Comparison of ENCODE assay signal across 1 cellular context in the genomic region with DNA sequence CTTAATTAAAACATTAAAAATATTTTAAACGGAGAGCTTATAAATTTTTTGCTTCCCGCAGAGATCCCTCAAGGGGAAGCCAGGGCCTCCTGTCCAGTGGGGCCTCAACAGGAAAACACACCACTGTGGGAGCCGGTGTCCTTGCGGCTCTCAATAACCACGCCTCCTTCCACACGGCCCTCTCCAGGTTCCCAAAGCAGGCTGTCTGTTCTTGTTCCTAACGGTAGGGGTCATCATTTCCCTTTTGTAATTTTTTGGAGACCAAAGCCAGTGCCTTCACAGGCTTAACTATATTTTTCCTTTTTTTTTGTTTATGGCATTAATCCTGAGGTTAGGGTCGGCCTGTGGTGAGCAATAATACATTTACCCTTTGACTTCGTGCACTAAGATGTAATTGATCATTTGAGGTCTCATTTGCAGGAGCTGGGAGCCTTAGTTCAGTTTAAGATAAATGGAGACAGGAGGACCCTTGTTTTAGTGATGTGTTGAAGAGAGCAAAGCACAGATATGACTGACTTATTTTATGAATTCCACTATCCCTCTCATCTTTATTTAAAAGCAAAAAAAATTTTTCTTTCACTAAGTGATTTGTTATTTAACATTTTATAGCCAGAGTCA.
TF ChIP-seq lines count a peak whose summit lies in the region.

No MANE protein-coding gene starts in this region.

TF ChIP-seq in H1, 55 proteins besides CTCF, POLR2A, EP300 and RAD21 (continued from another document):
- TF ChIP-seq, protein P1, sequence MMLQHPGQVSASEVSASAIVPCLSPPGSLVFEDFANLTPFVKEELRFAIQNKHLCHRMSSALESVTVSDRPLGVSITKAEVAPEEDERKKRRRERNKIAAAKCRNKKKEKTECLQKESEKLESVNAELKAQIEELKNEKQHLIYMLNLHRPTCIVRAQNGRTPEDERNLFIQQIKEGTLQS (IDR thresholded peaks at IDR 0.05; ENCODE audit: insufficient read depth, low read depth, low read length): no peak
